Comparison of ENCODE assay signal across 8 cellular contexts in the genomic region with DNA sequence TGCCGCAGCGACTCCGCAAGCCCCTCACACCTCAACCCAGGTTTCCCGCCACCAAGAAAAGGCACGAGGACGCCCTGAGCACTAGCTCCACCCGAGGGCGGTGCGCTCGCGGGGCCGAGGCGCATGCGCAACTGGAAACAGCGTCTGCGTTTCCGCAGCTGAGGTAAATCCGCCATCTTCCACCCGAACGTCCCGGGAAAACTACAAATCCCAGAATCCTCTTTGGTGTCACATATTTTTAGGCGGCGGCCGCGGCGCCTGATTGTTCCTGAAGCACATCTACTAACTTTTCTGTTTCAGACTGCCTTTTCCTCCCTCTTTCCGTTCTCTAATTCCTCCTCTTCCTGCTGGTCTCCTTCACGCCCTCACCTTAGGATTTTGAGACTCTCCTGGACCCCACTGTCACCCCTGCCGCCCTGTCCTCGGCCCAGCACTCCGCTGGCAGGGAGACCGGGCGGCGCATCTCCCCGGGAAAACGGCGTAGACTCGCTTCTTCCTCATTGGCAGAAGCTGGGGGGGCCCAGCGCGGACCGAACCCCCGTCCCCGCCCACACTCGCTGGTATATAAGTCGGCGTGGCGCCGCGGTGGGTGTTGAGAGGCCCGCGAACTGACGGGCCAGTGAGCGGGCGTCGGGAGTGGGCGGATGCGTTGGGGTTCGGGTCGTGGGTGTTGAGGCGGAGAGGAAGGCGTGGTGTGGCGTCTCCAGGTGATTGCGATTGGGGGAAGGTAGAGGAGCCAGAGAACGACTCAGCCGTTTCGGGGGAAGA. TPM values are rescaled to one million over a fixed set of nuclear protein-coding genes. Genes with fewer than 3 reads are reported as not detected.
DNase-seq lines count a peak whose midpoint lies in the region; ATAC-seq and TF ChIP-seq lines count a peak whose summit lies in the region.

Gene ZCWPW1, minus strand, starts transcription at position 505 of the 768 bp plus-strand sequence. CDS start 8,054 bp downstream, outside the sequence.

- TF ChIP-seq CTCF in Calu3 (IDR thresholded peaks at IDR 0.05; ENCODE audit: unreplicated experiment) (no peak), OCI-LY1 (IDR thresholded peaks at IDR 0.05; ENCODE audit: low read length) (no peak)

- H3K4me3 Mint-ChIP-seq in Calu3 (ENCODE audit: low read depth, unreplicated experiment): peak within 1 kb of the TSS; percentile 87

- H3K27me3 Mint-ChIP-seq in Calu3 (ENCODE audit: unreplicated experiment): peaks cover 12% of the 10 kb centered on the region

- DNase-seq in Calu3: peak; percentile 90
- peak; percentile 80 for DNase-seq in HuH-7 (ENCODE audit: low spot score)
- DNase-seq in activated T-cell treated with anti-CD3 and anti-CD28 coated beads for 24 hours (ENCODE audit: low read depth): peak; percentile 95
- DNase-seq in epidermal melanocyte (ENCODE audit: insufficient read length, low spot score): peak; percentile 79
- DNase-seq in midbrain (lab: John Stamatoyannopoulos, UW): peak; percentile 94
- peak; percentile 94 to 95 for DNase-seq in stimulated activated CD8-positive, alpha-beta memory T cell treated with anti-CD3 and anti-CD28 coated beads, Interleukin-15, amount 100 ng/mL, for 48 hours (ENCODE audit: low read depth in 2 of 2)

- no peaks in the 10 kb centered on the region for H4K20me1 ChIP-seq in OCI-LY1 (ENCODE audit: insufficient read depth, low read length)

- no peaks in the 10 kb centered on the region for H3K4me1 Mint-ChIP-seq in Calu3 (ENCODE audit: low read depth, unreplicated experiment)

- peaks cover 34% of the 10 kb centered on the region for H3K4me1 ChIP-seq in OCI-LY1 (ENCODE audit: insufficient read depth, low read length, severe bottlenecking)

- BruUV-seq in Calu3 (replicated peaks; lab: Mats Ljungman, UMichigan): TSS peak; percentile 46

- ATAC-seq in GM21515 (IDR thresholded peaks at IDR 0.05; ENCODE audit: unreplicated experiment): peak; percentile 39

- no peaks in the 10 kb centered on the region for H3K79me2 ChIP-seq in OCI-LY1 (ENCODE audit: insufficient read depth, low read length)

- peak within 1 kb of the TSS; percentile 95 for H3K9ac ChIP-seq in OCI-LY1 (ENCODE audit: low read length)

- peak within 1 kb of the TSS; percentile 93 for H3K27ac Mint-ChIP-seq in Calu3 (ENCODE audit: unreplicated experiment)

- 0 out of 2 replicates have a peak, but pooled peaks cover 6% of the 10 kb centered on the region for H3F3A ChIP-seq in OCI-LY1 (ENCODE audit: insufficient read depth, low read length)

- no peaks in the 10 kb centered on the region for H3K27me3 ChIP-seq in OCI-LY1 (ENCODE audit: insufficient read depth, low read length)

- peak within 1 kb of the TSS; percentile 92 for H3K27ac ChIP-seq in OCI-LY1 (ENCODE audit: low read depth, low read length, poor library complexity, severe bottlenecking)

- intact Hi-C loops in Calu3 (cut with micrococcal nuclease; ENCODE audit: unreplicated experiment): no loop called here

- peak within 1 kb of the TSS; percentile 77 for H3K4me3 ChIP-seq in OCI-LY1 (ENCODE audit: low read depth, low read length, poor library complexity, severe bottlenecking)

- H3K36me3 Mint-ChIP-seq in Calu3 (ENCODE audit: insufficient read depth, unreplicated experiment): peaks cover 45% of the 10 kb centered on the region

- no peaks in the 10 kb centered on the region for H3K9me3 Mint-ChIP-seq in Calu3 (ENCODE audit: low read depth, unreplicated experiment)

- H2AFZ ChIP-seq in OCI-LY1 (ENCODE audit: low read length): no peak within 1 kb of the TSS

- peaks cover 27% of the 10 kb centered on the region for H3K36me3 ChIP-seq in OCI-LY1 (ENCODE audit: insufficient read depth, low read length)

- peak within 1 kb of the TSS; percentile 77 for H3K4me2 ChIP-seq in OCI-LY1 (ENCODE audit: low read length)

- H3K9me2 ChIP-seq in OCI-LY1 (ENCODE audit: low read depth, low read length): no peaks in the 10 kb centered on the region

- CTCF ChIA-PET in Calu3 (lab: Charles Lee): no interaction called here

- H3K9me3 ChIP-seq in OCI-LY1 (ENCODE audit: low read length): no peaks in the 10 kb centered on the region

RNA-seq across cellular contexts. Expression of gene ZCWPW1, which starts in this region (rescaled TPM):
- 4.1 and 4.3 TPM in 2 replicates for total RNA-seq in Calu3 (2022)

Comparison
In these comparisons a context has a peak if more than half of its experiments do, and no peak if none do; other contexts are left out.
1. Peak in every context shown above with its lines: DNase-seq, ATAC-seq, H3K4me3 ChIP-seq and H3K27ac ChIP-seq.